Comparison of ENCODE assay signal across 26 cellular contexts in genomic region chrX:41588271-41588670, GRCh38.
"Had no signal": no experiment of that assay in that cellular context is flagged by ENCODE, and none has a peak within 500 bp of the region (broad histone marks: within the 10 kb centered on the region; RNA-seq: fewer than 3 reads in every experiment).

No MANE protein-coding gene starts in this region.

- H3K4me1 Mint-ChIP-seq: activated CD4-positive, alpha-beta T cell treated with anti-CD3 and anti-CD28 coated beads, Interleukin-2, amount 10 ng/mL, durations not matched to agents 24 days and 14 days; activated naive CD4-positive, alpha-beta T cell treated with anti-CD3 and anti-CD28 coated beads, Interleukin-2, amount 50 U/mL, for 24 hours; activated naive CD8-positive, alpha-beta T cell treated with anti-CD3 and anti-CD28 coated beads, Interleukin-2, amount 50 U/mL, for 24 hours; mesothelial cell of epicardium; naive thymus-derived CD4-positive, alpha-beta T cell; stimulated activated effector memory CD8-positive, alpha-beta T cell treated with anti-CD3 and anti-CD28 coated beads, Interleukin-12 subunit alpha, Interleukin-12 subunit beta, amount 100 ng/mL, for 72 hours had no signal

- H3K27ac Mint-ChIP-seq: activated CD4-positive, alpha-beta memory T cell treated with anti-CD3 and anti-CD28 coated beads for 36 hours; activated CD4-positive, alpha-beta T cell treated with anti-CD3 and anti-CD28 coated beads, Interleukin-2, amount 10 ng/mL, durations not matched to agents 24 days and 14 days; activated naive CD4-positive, alpha-beta T cell treated with anti-CD3 and anti-CD28 coated beads, Interleukin-2, amount 50 U/mL, for 24 hours; activated naive CD8-positive, alpha-beta T cell treated with anti-CD3 and anti-CD28 coated beads, Interleukin-2, amount 50 U/mL, for 24 hours; activated T-helper 2 cell treated with anti-CD3 and anti-CD28 coated beads, Interferon-gamma antibody, Interleukin-2, Interleukin-4, amounts not matched to agents 10 μg/mL and 5 μg/mL and 100 μg/mL, durations not matched to agents 14 hours and 24 hours and 36 hours; effector memory CD8-positive, alpha-beta T cell; mesothelial cell of epicardium; naive thymus-derived CD4-positive, alpha-beta T cell; progenitor cell of endocrine pancreas; stimulated activated effector memory CD8-positive, alpha-beta T cell treated with anti-CD3 and anti-CD28 coated beads, Interleukin-12 subunit alpha, Interleukin-12 subunit beta, amount 100 ng/mL, for 72 hours had no signal

- H3K9me3 Mint-ChIP-seq: activated CD4-positive, alpha-beta memory T cell treated with anti-CD3 and anti-CD28 coated beads for 36 hours; activated CD4-positive, alpha-beta T cell treated with anti-CD3 and anti-CD28 coated beads, Interleukin-2, amount 10 ng/mL, durations not matched to agents 24 days and 14 days; activated naive CD4-positive, alpha-beta T cell treated with anti-CD3 and anti-CD28 coated beads, Interleukin-2, amount 50 U/mL, for 24 hours; activated naive CD8-positive, alpha-beta T cell treated with anti-CD3 and anti-CD28 coated beads, Interleukin-2, amount 50 U/mL, for 24 hours; activated T-helper 2 cell treated with anti-CD3 and anti-CD28 coated beads, Interferon-gamma antibody, Interleukin-2, Interleukin-4, amounts not matched to agents 10 μg/mL and 5 μg/mL and 100 μg/mL, durations not matched to agents 14 hours and 24 hours and 36 hours; effector memory CD8-positive, alpha-beta T cell; stimulated activated effector memory CD8-positive, alpha-beta T cell treated with anti-CD3 and anti-CD28 coated beads, Interleukin-12 subunit alpha, Interleukin-12 subunit beta, amount 100 ng/mL, for 72 hours had no signal

- DNase-seq: activated CD4-positive, alpha-beta memory T cell treated with anti-CD3 and anti-CD28 coated beads for 36 hours; activated CD4-positive, alpha-beta T cell treated with anti-CD3 and anti-CD28 coated beads, Interleukin-2, amount 10 ng/mL, durations not matched to agents 24 days and 14 days; activated CD4-positive, CD25-positive, alpha-beta regulatory T cell treated with anti-CD3 and anti-CD28 coated beads, Interleukin-2, amount 50 U/mL, for 72 hours; activated naive CD8-positive, alpha-beta T cell treated with anti-CD3 and anti-CD28 coated beads, Interleukin-2, amount 50 U/mL, for 24 hours; activated T-cell treated with anti-CD3 and anti-CD28 coated beads, Interleukin-2, amount 50 U/mL, for 48 hours; body of pancreas; cerebellar nuclear complex; cortex of kidney; effector memory CD8-positive, alpha-beta T cell; foreskin fibroblast; heart left ventricle; naive thymus-derived CD4-positive, alpha-beta T cell; ovary; right lobe of liver; stimulated activated CD4-positive, alpha-beta T cell treated with anti-CD3 and anti-CD28 coated beads, Interleukin-4, amount 100 ng/mL, for 24 hours; stomach; T-helper 2 cell had no signal

- H3K36me3 ChIP-seq: ovary, right lobe of liver, stomach, tibial nerve had no signal

- H3K4me3 Mint-ChIP-seq: activated CD4-positive, alpha-beta memory T cell treated with anti-CD3 and anti-CD28 coated beads for 36 hours; activated CD4-positive, alpha-beta T cell treated with anti-CD3 and anti-CD28 coated beads, Interleukin-2, amount 10 ng/mL, durations not matched to agents 24 days and 14 days; activated naive CD4-positive, alpha-beta T cell treated with anti-CD3 and anti-CD28 coated beads, Interleukin-2, amount 50 U/mL, for 24 hours; activated naive CD8-positive, alpha-beta T cell treated with anti-CD3 and anti-CD28 coated beads, Interleukin-2, amount 50 U/mL, for 24 hours; effector memory CD8-positive, alpha-beta T cell; mesothelial cell of epicardium; naive thymus-derived CD4-positive, alpha-beta T cell; stimulated activated effector memory CD8-positive, alpha-beta T cell treated with anti-CD3 and anti-CD28 coated beads, Interleukin-12 subunit alpha, Interleukin-12 subunit beta, amount 100 ng/mL, for 72 hours had no signal

- H3K9me3 ChIP-seq: body of pancreas, heart left ventricle, ovary, right lobe of liver, stomach, tibial nerve had no signal

- ATAC-seq: activated naive CD8-positive, alpha-beta T cell treated with anti-CD3 and anti-CD28 coated beads, Interleukin-2, amount 50 U/mL, for 24 hours; body of pancreas; effector memory CD8-positive, alpha-beta T cell; heart left ventricle; naive thymus-derived CD4-positive, alpha-beta T cell; right lobe of liver; stimulated activated effector memory CD8-positive, alpha-beta T cell treated with anti-CD3 and anti-CD28 coated beads, Interleukin-12 subunit alpha, Interleukin-12 subunit beta, amount 100 ng/mL, for 72 hours had no signal

- H3K4me3 ChIP-seq: body of pancreas, cardiac muscle cell, heart left ventricle, ovary, right lobe of liver, skin epidermis, stomach, tibial nerve had no signal

- H3K27me3 Mint-ChIP-seq: activated CD4-positive, alpha-beta memory T cell treated with anti-CD3 and anti-CD28 coated beads for 36 hours; activated CD4-positive, alpha-beta T cell treated with anti-CD3 and anti-CD28 coated beads, Interleukin-2, amount 10 ng/mL, durations not matched to agents 24 days and 14 days; activated naive CD4-positive, alpha-beta T cell treated with anti-CD3 and anti-CD28 coated beads, Interleukin-2, amount 50 U/mL, for 24 hours; activated naive CD8-positive, alpha-beta T cell treated with anti-CD3 and anti-CD28 coated beads, Interleukin-2, amount 50 U/mL, for 24 hours; effector memory CD8-positive, alpha-beta T cell; naive thymus-derived CD4-positive, alpha-beta T cell; progenitor cell of endocrine pancreas had no signal

- H3K27me3 ChIP-seq: body of pancreas, cardiac muscle cell, ovary, right lobe of liver, stomach had no signal

- FAIRE-seq: endothelial cell of umbilical vein had no signal

- H3K4me1 ChIP-seq: body of pancreas, heart left ventricle, right lobe of liver, stomach had no signal

- H3K27ac ChIP-seq: body of pancreas, cardiac muscle cell, heart left ventricle, ovary, right lobe of liver, skin epidermis, stomach, tibial nerve had no signal
